ENCODE assay signal across 10 cellular contexts in genomic region chr5:142720561-142721275, GRCh38. TPM values are rescaled to one million over a fixed set of nuclear protein-coding genes. Genes with fewer than 3 reads are reported as not detected.
DNase-seq lines count a peak whose midpoint lies in the region; ATAC-seq, FAIRE-seq and TF ChIP-seq lines count a peak whose summit lies in the region.
"Had no signal": no experiment of that assay in that cellular context is flagged by ENCODE, and none has a peak within 500 bp of the region (broad histone marks: within the 10 kb centered on the region; RNA-seq: fewer than 3 reads in every experiment).

No MANE protein-coding gene starts in this region.

- in situ Hi-C loops in HepG2 (cut with HindIII; ENCODE audit: extremely low pct_ligation_motif_present, low pct_unique_long_range_greater_than_20kb) = no loop called here

- DNase-seq in BE2C (peak; percentile 55), NCI-H146 (lab: John Stamatoyannopoulos, UW) (peak; percentile 78), SK-N-SH (no peak), HepG2 (ENCODE audit: low spot score) (peak; percentile 45), AML-193 (lab: John Stamatoyannopoulos, UW) (no peak)
- no peak for DNase-seq in activated T-helper 2 cell treated with anti-CD3 and anti-CD28 coated beads, Interferon-gamma antibody, Interleukin-2, Interleukin-4, amounts not matched to agents 10 μg/mL and 5 μg/mL and 100 μg/mL, durations not matched to agents 14 hours and 24 hours and 36 hours (ENCODE audit: low spot score)
- DNase-seq: nucleus accumbens had no signal

- BruUV-seq in HepG2 (replicated peaks; lab: Mats Ljungman, UMichigan) = no TSS peak

- H3K4me2 ChIP-seq in SK-N-SH = no peak overlapping the region
- H3K4me2 ChIP-seq in HepG2 (ENCODE audit: low read depth, low read length) = peak overlapping the region; percentile 63

- TF ChIP-seq EP300 in SK-N-SH (IDR thresholded peaks at IDR 0.05; ENCODE audit: borderline replicate concordance in 1 of 2, low read depth in 1 of 2, low read length in 1 of 2) = no peak
- TF ChIP-seq EP300 in HepG2 (IDR thresholded peaks at IDR 0.05; ENCODE audit: low read depth in 2 of 2, low read length in 2 of 2) = no peak
- TF ChIP-seq EP300 in HepG2 (CRISPR knock-in tag; IDR thresholded peaks at IDR 0.05; ENCODE audit: borderline replicate concordance) = no peak

- ATAC-seq in HepG2 = peak; percentile 49
- ATAC-seq in activated CD4-positive, CD25-positive, alpha-beta regulatory T cell treated with anti-CD3 and anti-CD28 coated beads, Interleukin-2, amount 50 U/mL, for 24 hours = no peak
- no peak for ATAC-seq in HG03457 (IDR thresholded peaks at IDR 0.05; ENCODE audit: unreplicated experiment)

- peaks cover 13% of the 10 kb centered on the region for H3K27me3 Mint-ChIP-seq in activated T-helper 2 cell treated with anti-CD3 and anti-CD28 coated beads, Interferon-gamma antibody, Interleukin-2, Interleukin-4, amounts not matched to agents 10 μg/mL and 5 μg/mL and 100 μg/mL, durations not matched to agents 14 hours and 24 hours and 36 hours (ENCODE audit: low read depth)

- H3K36me3 ChIP-seq in BE2C (no peaks in the 10 kb centered on the region), SK-N-SH (replicated peaks in 1 of 2; ENCODE audit: control insufficient read depth in 1 of 2, insufficient read depth in 2 of 2, low read length in 1 of 2) (no peaks in the 10 kb centered on the region), HepG2 (replicated peaks in 1 of 2; ENCODE audit: control insufficient read depth in 1 of 2, insufficient read depth in 2 of 2, low read length in 2 of 2) (no peaks in the 10 kb centered on the region)
- H3K36me3 ChIP-seq: SJSA1 had no signal

- no peaks in the 10 kb centered on the region for H3K79me2 ChIP-seq in SK-N-SH (ENCODE audit: insufficient read depth)
- H3K79me2 ChIP-seq in HepG2 (ENCODE audit: insufficient read depth, low read length) = no peaks in the 10 kb centered on the region

- H3K27ac ChIP-seq in SK-N-SH (ENCODE audit: low read depth in 2 of 2, low read length in 1 of 2) = no peak overlapping the region
- no peak overlapping the region for H3K27ac ChIP-seq in HepG2 (ENCODE audit: extremely low read length, insufficient read depth, low read length)
- H3K27ac ChIP-seq: SJSA1 had no signal

- H3F3A ChIP-seq in SK-N-SH (replicated peaks; ENCODE audit: insufficient read depth) = peaks cover 4% of the 10 kb centered on the region

- TF ChIP-seq RAD21 in SK-N-SH (IDR thresholded peaks at IDR 0.05; ENCODE audit: low read length) (no peak), HepG2 (CRISPR knock-in tag; IDR thresholded peaks at IDR 0.05) (no peak)

- H3K27ac Mint-ChIP-seq in activated T-helper 2 cell treated with anti-CD3 and anti-CD28 coated beads, Interferon-gamma antibody, Interleukin-2, Interleukin-4, amounts not matched to agents 10 μg/mL and 5 μg/mL and 100 μg/mL, durations not matched to agents 14 hours and 24 hours and 36 hours = no peak overlapping the region

- 89% methylated on average over 11 of the region's 13 CpGs for WGBS in SK-N-SH (ENCODE audit: low lambda C conversion rate)
- 3% methylated on average over 8 of the region's 13 CpGs for WGBS in HepG2 (ENCODE audit: low lambda C conversion rate)

- no peaks in the 10 kb centered on the region for H3K9me3 Mint-ChIP-seq in activated T-helper 2 cell treated with anti-CD3 and anti-CD28 coated beads, Interferon-gamma antibody, Interleukin-2, Interleukin-4, amounts not matched to agents 10 μg/mL and 5 μg/mL and 100 μg/mL, durations not matched to agents 14 hours and 24 hours and 36 hours

- H3K9ac ChIP-seq in SK-N-SH = no peak overlapping the region
- H3K9ac ChIP-seq in HepG2 (ENCODE audit: insufficient read depth, low read depth, low read length) = no peak overlapping the region

- no peaks in the 10 kb centered on the region for H3K36me3 Mint-ChIP-seq in activated T-helper 2 cell treated with anti-CD3 and anti-CD28 coated beads, Interferon-gamma antibody, Interleukin-2, Interleukin-4, amounts not matched to agents 10 μg/mL and 5 μg/mL and 100 μg/mL, durations not matched to agents 14 hours and 24 hours and 36 hours (ENCODE audit: low read depth)

- CTCF ChIA-PET in SK-N-SH (lab: Yijun Ruan, JAX) = interaction anchor here (0.9 to 14.5 kb wide), 9 partner anchors 8 to 160 kb away, joined by 3 to 1285 read pairs (median 5); partner anchors contain the start of gene ARHGAP26
- CTCF ChIA-PET in HepG2 (lab: Yijun Ruan, JAX; ENCODE audit: low intra/inter-chr PET ratio, low total read pairs) = interaction anchor here (1.1 kb wide), 1 partner anchor 159 kb away, joined by 3 read pairs; no protein-coding TSS in a partner anchor

- TF ChIP-seq POLR2A in HepG2 (IDR thresholded peaks at IDR 0.05; ENCODE audit: insufficient read depth in 1 of 2, low read depth in 2 of 2, low read length in 2 of 2) = no peak

- TF ChIP-seq CTCF in BE2C (IDR thresholded peaks at IDR 0.05; ENCODE audit: low read depth, low read length) (peak; percentile 18; the same call in 1 of the 2 replicates), SK-N-SH (IDR thresholded peaks at IDR 0.05) (no peak), HepG2 (CRISPR knock-in tag; IDR thresholded peaks at IDR 0.05) (no peak)

- intact Hi-C loops in HepG2 (cut with micrococcal nuclease; ENCODE audit: unreplicated experiment) = no loop called here
- intact Hi-C loops in activated T-helper 2 cell treated with anti-CD3 and anti-CD28 coated beads, Interferon-gamma antibody, Interleukin-2, Interleukin-4, amounts not matched to agents 10 μg/mL and 5 μg/mL and 100 μg/mL, durations not matched to agents 14 hours and 24 hours and 36 hours (cut with micrococcal nuclease) = no loop called here

- no peaks in the 10 kb centered on the region for H3K9me3 ChIP-seq in BE2C
- H3K9me3 ChIP-seq in SK-N-SH = no peaks in the 10 kb centered on the region
- no peaks in the 10 kb centered on the region for H3K9me3 ChIP-seq in HepG2 (ENCODE audit: low read length)
- H3K9me3 ChIP-seq: SJSA1 had no signal

- H3K4me3 ChIP-seq in BE2C (ENCODE audit: low read depth, low read length) = no peak overlapping the region; the same call in 1 of the 2 replicates
- H3K4me3 ChIP-seq in SK-N-SH (ENCODE audit: low read depth in 2 of 2, low read length in 1 of 2) = no peak overlapping the region
- H3K4me3 ChIP-seq in HepG2 (replicated peaks in 1 of 3; ENCODE audit: insufficient read depth in 1 of 3, low read depth in 2 of 3, low read length in 3 of 3) = peak overlapping the region in 1 of 3 experiments; percentile 45; a peak in 2 of 6 replicates
- H3K4me3 ChIP-seq: SJSA1 had no signal

- H4K20me1 ChIP-seq in SK-N-SH (ENCODE audit: insufficient read depth) (no peaks in the 10 kb centered on the region), HepG2 (ENCODE audit: insufficient read depth, low read length) (no peaks in the 10 kb centered on the region)

- H3K9me2 ChIP-seq in SK-N-SH = no peaks in the 10 kb centered on the region

- peak; percentile 70 for FAIRE-seq in HepG2 (lab: Jason Lieb, UNC)

- no peak overlapping the region for H3K4me3 Mint-ChIP-seq in activated T-helper 2 cell treated with anti-CD3 and anti-CD28 coated beads, Interferon-gamma antibody, Interleukin-2, Interleukin-4, amounts not matched to agents 10 μg/mL and 5 μg/mL and 100 μg/mL, durations not matched to agents 14 hours and 24 hours and 36 hours (ENCODE audit: low read depth)

- no peaks in the 10 kb centered on the region for H3K27me3 ChIP-seq in BE2C
- H3K27me3 ChIP-seq in SK-N-SH (ENCODE audit: insufficient read depth) = no peaks in the 10 kb centered on the region
- H3K27me3 ChIP-seq in HepG2 (ENCODE audit: control insufficient read depth in 1 of 2, insufficient read depth in 2 of 2, low read length in 2 of 2) = peaks cover 6 to 58% of the 10 kb centered on the region in 2 experiments; a peak in 4 of 5 replicates
- H3K27me3 ChIP-seq: SJSA1 had no signal

- H3K4me1 Mint-ChIP-seq in activated T-helper 2 cell treated with anti-CD3 and anti-CD28 coated beads, Interferon-gamma antibody, Interleukin-2, Interleukin-4, amounts not matched to agents 10 μg/mL and 5 μg/mL and 100 μg/mL, durations not matched to agents 14 hours and 24 hours and 36 hours (ENCODE audit: low read depth) = no peaks in the 10 kb centered on the region

- POLR2A ChIA-PET in SK-N-SH (lab: Yijun Ruan, JAX) (interaction anchor here (1.5 kb wide), 1 partner anchor 49 kb away, joined by 4 read pairs; the partner anchor contains the start of gene ARHGAP26), HepG2 (lab: Yijun Ruan, JAX) (no interaction called here)

- H2AFZ ChIP-seq in SK-N-SH (ENCODE audit: low read depth) (no peak overlapping the region), HepG2 (ENCODE audit: low read length) (no peak overlapping the region)

- H3K4me1 ChIP-seq in BE2C (peaks cover 15% of the 10 kb centered on the region), SK-N-SH (ENCODE audit: control insufficient read depth in 1 of 2, insufficient read depth in 2 of 2, low read depth in 1 of 2, low read length in 1 of 2) (peaks cover 23 to 28% of the 10 kb centered on the region in 2 experiments), HepG2 (ENCODE audit: insufficient read depth, low read length) (peaks cover 44% of the 10 kb centered on the region)

RNA-seq across cellular contexts. Expression of gene FGF1, which starts 34.8 kb away (rescaled TPM):
- 1.6 TPM for polyA plus RNA-seq in BE2C (2012; ENCODE audit: insufficient read depth, insufficient read length, low read depth)
- 5.3 and 5.9 TPM in 2 replicates for polyA plus RNA-seq in SK-N-SH (2012; rRNA removed)
- polyA plus RNA-seq in SK-N-SH (2012; cell fraction: cytosol; rRNA removed) = 5.6 and 6.3 TPM in 2 replicates
- 5.4 and 5.6 TPM in 2 replicates for polyA plus RNA-seq in SK-N-SH (2012; cell fraction: nucleus; rRNA removed)
- not detected in 2 replicates for total RNA-seq in HepG2 (2016; rRNA removed; fragmentation: Illumina TruSeq; extraction: Trizol)
- 0.18 TPM in 1 of 2 replicates, not detected in the other for total RNA-seq in HepG2 (2016; cell fraction: cytosol; rRNA removed; fragmentation: Illumina TruSeq; extraction: Trizol; ENCODE audit: low read depth)
- not detected in 2 replicates for total RNA-seq in HepG2 (2016; cell fraction: insoluble cytoplasmic fraction; rRNA removed; fragmentation: Illumina TruSeq; extraction: Trizol)
- total RNA-seq in HepG2 (2016; cell fraction: membrane; rRNA removed; fragmentation: Illumina TruSeq; extraction: Trizol) = 0.07 and 0.12 TPM in 2 replicates
- not detected in 2 replicates for total RNA-seq in HepG2 (2016; cell fraction: nucleus; rRNA removed; fragmentation: Illumina TruSeq; extraction: Trizol)
- polyA plus RNA-seq in HepG2 (2011; rRNA removed) = not detected in 2 replicates
- polyA plus RNA-seq in HepG2 (2011; cell fraction: cytosol; rRNA removed) = not detected in 2 replicates
- not detected in 2 replicates for polyA plus RNA-seq in HepG2 (2011; cell fraction: nucleus; rRNA removed)
- not detected in 2 replicates for polyA plus RNA-seq in HepG2 (2012)
- not detected in 2 replicates for polyA plus RNA-seq in HepG2 (2016; cell fraction: cytosol; fragmentation: Illumina TruSeq; extraction: Trizol; ENCODE audit: low read depth)
- polyA plus RNA-seq in HepG2 (2016; cell fraction: insoluble cytoplasmic fraction; fragmentation: Illumina TruSeq; extraction: Trizol; ENCODE audit: low read depth) = not detected in 2 replicates
- polyA plus RNA-seq in HepG2 (2016; cell fraction: membrane; fragmentation: Illumina TruSeq; extraction: Trizol; ENCODE audit: low read depth) = not detected in 2 replicates
- polyA plus RNA-seq in HepG2 (2016; cell fraction: nucleus; fragmentation: Illumina TruSeq; extraction: Trizol; ENCODE audit: insufficient read depth, low read depth) = not detected in 2 replicates
- polyA minus RNA-seq in HepG2 (2011; rRNA and poly(A)+ RNA removed; ENCODE audit: low replicate concordance) = not detected in 2 replicates
- not detected in 2 replicates for polyA minus RNA-seq in HepG2 (2011; cell fraction: cytosol; rRNA and poly(A)+ RNA removed)
- polyA minus RNA-seq in HepG2 (2011; cell fraction: nucleus; rRNA and poly(A)+ RNA removed) = not detected in 2 replicates
- not detected in 2 replicates for total RNA-seq in activated T-helper 2 cell treated with anti-CD3 and anti-CD28 coated beads, Interferon-gamma antibody, Interleukin-2, Interleukin-4, amounts not matched to agents 10 μg/mL and 5 μg/mL and 100 μg/mL, durations not matched to agents 14 hours and 24 hours and 36 hours

RNA-seq across cellular contexts. Expression of gene ARHGAP26, which starts 49.5 kb away (rescaled TPM):
- 4.3 TPM for polyA plus RNA-seq in BE2C (2012; ENCODE audit: insufficient read depth, insufficient read length, low read depth)
- 6.1 and 8.4 TPM in 2 replicates for polyA plus RNA-seq in SK-N-SH (2012; rRNA removed)
- polyA plus RNA-seq in SK-N-SH (2012; cell fraction: cytosol; rRNA removed) = 4.4 and 4.6 TPM in 2 replicates
- 19.4 and 33.8 TPM in 2 replicates for polyA plus RNA-seq in SK-N-SH (2012; cell fraction: nucleus; rRNA removed)
- 11.9 and 18.2 TPM in 2 replicates for total RNA-seq in HepG2 (2016; rRNA removed; fragmentation: Illumina TruSeq; extraction: Trizol)
- total RNA-seq in HepG2 (2016; cell fraction: cytosol; rRNA removed; fragmentation: Illumina TruSeq; extraction: Trizol; ENCODE audit: low read depth) = 19.7 and 23.1 TPM in 2 replicates
- total RNA-seq in HepG2 (2016; cell fraction: insoluble cytoplasmic fraction; rRNA removed; fragmentation: Illumina TruSeq; extraction: Trizol) = 13.7 and 16.7 TPM in 2 replicates
- total RNA-seq in HepG2 (2016; cell fraction: membrane; rRNA removed; fragmentation: Illumina TruSeq; extraction: Trizol) = 6.8 and 8.5 TPM in 2 replicates
- total RNA-seq in HepG2 (2016; cell fraction: nucleus; rRNA removed; fragmentation: Illumina TruSeq; extraction: Trizol) = 81.5 and 87.1 TPM in 2 replicates
- polyA plus RNA-seq in HepG2 (2011; rRNA removed) = 9.1 and 9.6 TPM in 2 replicates
- polyA plus RNA-seq in HepG2 (2011; cell fraction: cytosol; rRNA removed) = 2.5 and 2.7 TPM in 2 replicates
- 27.9 and 47.7 TPM in 2 replicates for polyA plus RNA-seq in HepG2 (2011; cell fraction: nucleus; rRNA removed)
- polyA plus RNA-seq in HepG2 (2012) = 8.8 and 10.3 TPM in 2 replicates
- 0.63 and 0.71 TPM in 2 replicates for polyA plus RNA-seq in HepG2 (2016; cell fraction: cytosol; fragmentation: Illumina TruSeq; extraction: Trizol; ENCODE audit: low read depth)
- 8.9 and 9.9 TPM in 2 replicates for polyA plus RNA-seq in HepG2 (2016; cell fraction: insoluble cytoplasmic fraction; fragmentation: Illumina TruSeq; extraction: Trizol; ENCODE audit: low read depth)
- polyA plus RNA-seq in HepG2 (2016; cell fraction: membrane; fragmentation: Illumina TruSeq; extraction: Trizol; ENCODE audit: low read depth) = 1.4 and 1.7 TPM in 2 replicates
- 34.1 and 38.4 TPM in 2 replicates for polyA plus RNA-seq in HepG2 (2016; cell fraction: nucleus; fragmentation: Illumina TruSeq; extraction: Trizol; ENCODE audit: insufficient read depth, low read depth)
- polyA minus RNA-seq in HepG2 (2011; rRNA and poly(A)+ RNA removed; ENCODE audit: low replicate concordance) = 7.2 and 23.4 TPM in 2 replicates
- polyA minus RNA-seq in HepG2 (2011; cell fraction: cytosol; rRNA and poly(A)+ RNA removed) = 6.4 TPM in 2 replicates
- polyA minus RNA-seq in HepG2 (2011; cell fraction: nucleus; rRNA and poly(A)+ RNA removed) = 87.8 and 98.5 TPM in 2 replicates
- total RNA-seq in activated T-helper 2 cell treated with anti-CD3 and anti-CD28 coated beads, Interferon-gamma antibody, Interleukin-2, Interleukin-4, amounts not matched to agents 10 μg/mL and 5 μg/mL and 100 μg/mL, durations not matched to agents 14 hours and 24 hours and 36 hours = 13.6 and 15.1 TPM in 2 replicates

Comparison
In these comparisons a context has a peak if more than half of its experiments do, and no peak if none do; other contexts are left out.
1. DNase-seq: peak in BE2C (single experiment), NCI-H146 (single experiment) and HepG2 (single experiment); none in SK-N-SH (single experiment), activated T-helper 2 cell treated with anti-CD3 and anti-CD28 coated beads, Interferon-gamma antibody, Interleukin-2, Interleukin-4, amounts not matched to agents 10 μg/mL and 5 μg/mL and 100 μg/mL, durations not matched to agents 14 hours and 24 hours and 36 hours (single experiment) and AML-193 (0 of 2).